1 cellular context compared by ENCODE assay signal in the genomic region with DNA sequence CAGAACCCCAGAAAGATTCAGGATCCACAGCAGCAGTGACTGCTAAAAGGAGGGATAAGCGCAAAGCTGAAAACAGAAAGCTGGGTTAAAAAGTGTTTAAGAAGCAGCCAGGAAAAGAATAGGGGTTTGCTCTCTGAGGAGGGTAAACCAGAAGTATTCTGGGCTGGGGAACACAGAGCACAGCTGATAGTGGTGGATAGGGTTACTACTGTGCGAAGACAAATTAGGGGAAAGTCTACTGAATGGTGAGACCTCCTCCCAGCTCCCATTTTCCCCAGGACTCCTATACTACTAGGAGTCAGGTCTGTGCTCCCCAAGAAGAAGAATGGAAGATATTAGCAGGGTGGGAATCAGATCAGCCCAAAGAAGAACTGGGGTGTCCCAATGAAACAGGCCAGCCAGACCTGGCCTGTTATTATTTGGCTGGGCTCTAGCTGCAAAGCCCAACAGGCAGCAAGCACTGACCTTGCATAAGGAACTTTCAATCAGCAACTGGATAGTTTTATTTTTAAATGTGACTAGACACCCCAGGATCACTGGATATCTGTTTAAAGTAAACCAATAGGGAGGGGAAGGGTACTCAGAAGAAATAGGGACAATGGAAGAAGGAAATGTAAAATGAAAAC.
TF ChIP-seq lines count a peak whose summit lies in the region.

No MANE protein-coding gene starts in this region.

TF ChIP-seq in GM23338, 12 proteins besides CTCF, POLR2A, EP300 and RAD21 (continued from another document):
- TF ChIP-seq, protein P1, sequence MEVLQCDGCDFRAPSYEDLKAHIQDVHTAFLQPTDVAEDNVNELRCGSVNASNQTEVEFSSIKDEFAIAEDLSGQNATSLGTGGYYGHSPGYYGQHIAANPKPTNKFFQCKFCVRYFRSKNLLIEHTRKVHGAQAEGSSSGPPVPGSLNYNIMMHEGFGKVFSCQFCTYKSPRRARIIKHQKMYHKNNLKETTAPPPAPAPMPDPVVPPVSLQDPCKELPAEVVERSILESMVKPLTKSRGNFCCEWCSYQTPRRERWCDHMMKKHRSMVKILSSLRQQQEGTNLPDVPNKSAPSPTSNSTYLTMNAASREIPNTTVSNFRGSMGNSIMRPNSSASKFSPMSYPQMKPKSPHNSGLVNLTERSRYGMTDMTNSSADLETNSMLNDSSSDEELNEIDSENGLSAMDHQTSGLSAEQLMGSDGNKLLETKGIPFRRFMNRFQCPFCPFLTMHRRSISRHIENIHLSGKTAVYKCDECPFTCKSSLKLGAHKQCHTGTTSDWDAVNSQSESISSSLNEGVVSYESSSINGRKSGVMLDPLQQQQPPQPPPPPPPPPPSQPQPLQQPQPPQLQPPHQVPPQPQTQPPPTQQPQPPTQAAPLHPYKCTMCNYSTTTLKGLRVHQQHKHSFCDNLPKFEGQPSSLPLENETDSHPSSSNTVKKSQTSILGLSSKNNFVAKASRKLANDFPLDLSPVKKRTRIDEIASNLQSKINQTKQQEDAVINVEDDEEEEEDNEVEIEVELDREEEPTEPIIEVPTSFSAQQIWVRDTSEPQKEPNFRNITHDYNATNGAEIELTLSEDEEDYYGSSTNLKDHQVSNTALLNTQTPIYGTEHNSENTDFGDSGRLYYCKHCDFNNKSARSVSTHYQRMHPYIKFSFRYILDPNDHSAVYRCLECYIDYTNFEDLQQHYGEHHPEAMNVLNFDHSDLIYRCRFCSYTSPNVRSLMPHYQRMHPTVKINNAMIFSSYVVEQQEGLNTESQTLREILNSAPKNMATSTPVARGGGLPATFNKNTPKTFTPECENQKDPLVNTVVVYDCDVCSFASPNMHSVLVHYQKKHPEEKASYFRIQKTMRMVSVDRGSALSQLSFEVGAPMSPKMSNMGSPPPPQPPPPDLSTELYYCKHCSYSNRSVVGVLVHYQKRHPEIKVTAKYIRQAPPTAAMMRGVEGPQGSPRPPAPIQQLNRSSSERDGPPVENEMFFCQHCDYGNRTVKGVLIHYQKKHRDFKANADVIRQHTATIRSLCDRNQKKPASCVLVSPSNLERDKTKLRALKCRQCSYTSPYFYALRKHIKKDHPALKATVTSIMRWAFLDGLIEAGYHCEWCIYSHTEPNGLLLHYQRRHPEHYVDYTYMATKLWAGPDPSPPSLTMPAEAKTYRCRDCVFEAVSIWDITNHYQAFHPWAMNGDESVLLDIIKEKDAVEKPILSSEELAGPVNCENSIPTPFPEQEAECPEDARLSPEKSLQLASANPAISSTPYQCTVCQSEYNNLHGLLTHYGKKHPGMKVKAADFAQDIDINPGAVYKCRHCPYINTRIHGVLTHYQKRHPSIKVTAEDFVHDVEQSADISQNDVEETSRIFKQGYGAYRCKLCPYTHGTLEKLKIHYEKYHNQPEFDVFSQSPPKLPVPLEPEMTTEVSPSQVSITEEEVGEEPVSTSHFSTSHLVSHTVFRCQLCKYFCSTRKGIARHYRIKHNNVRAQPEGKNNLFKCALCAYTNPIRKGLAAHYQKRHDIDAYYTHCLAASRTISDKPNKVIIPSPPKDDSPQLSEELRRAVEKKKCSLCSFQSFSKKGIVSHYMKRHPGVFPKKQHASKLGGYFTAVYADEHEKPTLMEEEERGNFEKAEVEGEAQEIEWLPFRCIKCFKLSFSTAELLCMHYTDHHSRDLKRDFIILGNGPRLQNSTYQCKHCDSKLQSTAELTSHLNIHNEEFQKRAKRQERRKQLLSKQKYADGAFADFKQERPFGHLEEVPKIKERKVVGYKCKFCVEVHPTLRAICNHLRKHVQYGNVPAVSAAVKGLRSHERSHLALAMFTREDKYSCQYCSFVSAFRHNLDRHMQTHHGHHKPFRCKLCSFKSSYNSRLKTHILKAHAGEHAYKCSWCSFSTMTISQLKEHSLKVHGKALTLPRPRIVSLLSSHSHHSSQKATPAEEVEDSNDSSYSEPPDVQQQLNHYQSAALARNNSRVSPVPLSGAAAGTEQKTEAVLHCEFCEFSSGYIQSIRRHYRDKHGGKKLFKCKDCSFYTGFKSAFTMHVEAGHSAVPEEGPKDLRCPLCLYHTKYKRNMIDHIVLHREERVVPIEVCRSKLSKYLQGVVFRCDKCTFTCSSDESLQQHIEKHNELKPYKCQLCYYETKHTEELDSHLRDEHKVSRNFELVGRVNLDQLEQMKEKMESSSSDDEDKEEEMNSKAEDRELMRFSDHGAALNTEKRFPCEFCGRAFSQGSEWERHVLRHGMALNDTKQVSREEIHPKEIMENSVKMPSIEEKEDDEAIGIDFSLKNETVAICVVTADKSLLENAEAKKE (CRISPR knock-in tag; IDR thresholded peaks at IDR 0.05): no peak
- TF ChIP-seq NANOG (IDR thresholded peaks at IDR 0.05; ENCODE audit: borderline replicate concordance) (no peak), ZNF331 (CRISPR knock-in tag; IDR thresholded peaks at IDR 0.05; ENCODE audit: low read depth) (no peak), JUNB (IDR thresholded peaks at IDR 0.05; ENCODE audit: unreplicated experiment) (no peak), CREB1 (CRISPR knock-in tag; IDR thresholded peaks at IDR 0.05; ENCODE audit: low read depth) (no peak)
- TF ChIP-seq, protein P2, sequence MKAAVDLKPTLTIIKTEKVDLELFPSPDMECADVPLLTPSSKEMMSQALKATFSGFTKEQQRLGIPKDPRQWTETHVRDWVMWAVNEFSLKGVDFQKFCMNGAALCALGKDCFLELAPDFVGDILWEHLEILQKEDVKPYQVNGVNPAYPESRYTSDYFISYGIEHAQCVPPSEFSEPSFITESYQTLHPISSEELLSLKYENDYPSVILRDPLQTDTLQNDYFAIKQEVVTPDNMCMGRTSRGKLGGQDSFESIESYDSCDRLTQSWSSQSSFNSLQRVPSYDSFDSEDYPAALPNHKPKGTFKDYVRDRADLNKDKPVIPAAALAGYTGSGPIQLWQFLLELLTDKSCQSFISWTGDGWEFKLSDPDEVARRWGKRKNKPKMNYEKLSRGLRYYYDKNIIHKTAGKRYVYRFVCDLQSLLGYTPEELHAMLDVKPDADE (IDR thresholded peaks at IDR 0.05): no peak
- TF ChIP-seq, protein P3, sequence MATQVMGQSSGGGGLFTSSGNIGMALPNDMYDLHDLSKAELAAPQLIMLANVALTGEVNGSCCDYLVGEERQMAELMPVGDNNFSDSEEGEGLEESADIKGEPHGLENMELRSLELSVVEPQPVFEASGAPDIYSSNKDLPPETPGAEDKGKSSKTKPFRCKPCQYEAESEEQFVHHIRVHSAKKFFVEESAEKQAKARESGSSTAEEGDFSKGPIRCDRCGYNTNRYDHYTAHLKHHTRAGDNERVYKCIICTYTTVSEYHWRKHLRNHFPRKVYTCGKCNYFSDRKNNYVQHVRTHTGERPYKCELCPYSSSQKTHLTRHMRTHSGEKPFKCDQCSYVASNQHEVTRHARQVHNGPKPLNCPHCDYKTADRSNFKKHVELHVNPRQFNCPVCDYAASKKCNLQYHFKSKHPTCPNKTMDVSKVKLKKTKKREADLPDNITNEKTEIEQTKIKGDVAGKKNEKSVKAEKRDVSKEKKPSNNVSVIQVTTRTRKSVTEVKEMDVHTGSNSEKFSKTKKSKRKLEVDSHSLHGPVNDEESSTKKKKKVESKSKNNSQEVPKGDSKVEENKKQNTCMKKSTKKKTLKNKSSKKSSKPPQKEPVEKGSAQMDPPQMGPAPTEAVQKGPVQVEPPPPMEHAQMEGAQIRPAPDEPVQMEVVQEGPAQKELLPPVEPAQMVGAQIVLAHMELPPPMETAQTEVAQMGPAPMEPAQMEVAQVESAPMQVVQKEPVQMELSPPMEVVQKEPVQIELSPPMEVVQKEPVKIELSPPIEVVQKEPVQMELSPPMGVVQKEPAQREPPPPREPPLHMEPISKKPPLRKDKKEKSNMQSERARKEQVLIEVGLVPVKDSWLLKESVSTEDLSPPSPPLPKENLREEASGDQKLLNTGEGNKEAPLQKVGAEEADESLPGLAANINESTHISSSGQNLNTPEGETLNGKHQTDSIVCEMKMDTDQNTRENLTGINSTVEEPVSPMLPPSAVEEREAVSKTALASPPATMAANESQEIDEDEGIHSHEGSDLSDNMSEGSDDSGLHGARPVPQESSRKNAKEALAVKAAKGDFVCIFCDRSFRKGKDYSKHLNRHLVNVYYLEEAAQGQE (IDR thresholded peaks at IDR 0.05; ENCODE audit: unreplicated experiment): no peak
